ENCODE assay signal across 1 cellular context in genomic region chr2:8447610-8448221, GRCh38.
TF ChIP-seq lines count a peak whose summit lies in the region.

No MANE protein-coding gene starts in this region.

TF ChIP-seq in A549, 52 proteins besides CTCF, POLR2A, EP300 and RAD21 (continued from another document):
- no peak for TF ChIP-seq REST (IDR thresholded peaks at IDR 0.05)
- TF ChIP-seq MAZ (IDR thresholded peaks at IDR 0.05; ENCODE audit: borderline replicate concordance, low read depth, low read length): no peak
- no peak for TF ChIP-seq RFX5 (IDR thresholded peaks at IDR 0.05)
- no peak for TF ChIP-seq RCOR1 (IDR thresholded peaks at IDR 0.05; ENCODE audit: low read depth, low read length)
- TF ChIP-seq CBX8 (IDR thresholded peaks at IDR 0.05): no peak
- TF ChIP-seq POLR2AphosphoS2 (conservative IDR thresholded peaks at IDR 0.05; ENCODE audit: low read length): no peak
- TF ChIP-seq ESRRA (IDR thresholded peaks at IDR 0.05; ENCODE audit: borderline replicate concordance, low read length): no peak
- TF ChIP-seq JUNB (IDR thresholded peaks at IDR 0.05): peak; percentile 64
- TF ChIP-seq KDM1A (IDR thresholded peaks at IDR 0.05; ENCODE audit: low read depth): no peak
- TF ChIP-seq ZC3H11A (IDR thresholded peaks at IDR 0.05): no peak
- TF ChIP-seq CBX2 (IDR thresholded peaks at IDR 0.05; ENCODE audit: borderline replicate concordance, low read depth): no peak
- TF ChIP-seq HMGXB4 (CRISPR knock-in tag; IDR thresholded peaks at IDR 0.05; ENCODE audit: borderline replicate concordance): no peak
- TF ChIP-seq CEBPB (IDR thresholded peaks at IDR 0.05): no peak
- no peak for TF ChIP-seq PHF8 (IDR thresholded peaks at IDR 0.05; ENCODE audit: borderline replicate concordance, low read depth)
- TF ChIP-seq FOXS1 (CRISPR knock-in tag; IDR thresholded peaks at IDR 0.05): peak; percentile 63; the same call in 1 of the 2 replicates
- TF ChIP-seq PBX3 (IDR thresholded peaks at IDR 0.05): no peak
- peak; percentile 42; the same call in 1 of the 2 replicates for TF ChIP-seq NPAS2 (CRISPR knock-in tag; IDR thresholded peaks at IDR 0.05; ENCODE audit: borderline replicate concordance)
- TF ChIP-seq EHF (CRISPR knock-in tag; IDR thresholded peaks at IDR 0.05): peak; percentile 74; the same call in 1 of the 2 replicates
- TF ChIP-seq ZNF302 (CRISPR knock-in tag; IDR thresholded peaks at IDR 0.05): peak; percentile 83
- TF ChIP-seq CHD4 (IDR thresholded peaks at IDR 0.05; ENCODE audit: borderline replicate concordance): no peak
- no peak for TF ChIP-seq RNF2 (IDR thresholded peaks at IDR 0.05; ENCODE audit: borderline replicate concordance, low read depth)
- TF ChIP-seq BHLHE40 (IDR thresholded peaks at IDR 0.05; ENCODE audit: low read depth, low read length): no peak
- TF ChIP-seq MAX (IDR thresholded peaks at IDR 0.05): peak; percentile 70
- TF ChIP-seq SREBF2 (IDR thresholded peaks at IDR 0.05): no peak
- TF ChIP-seq HEYL (CRISPR knock-in tag; IDR thresholded peaks at IDR 0.05): peak; percentile 90
- TF ChIP-seq NR3C1 (IDR thresholded peaks at IDR 0.05): no peak
- no peak; the same call in 1 of the 2 replicates for TF ChIP-seq MYC (IDR thresholded peaks at IDR 0.05; ENCODE audit: borderline replicate concordance, low read length)
- no peak for TF ChIP-seq MAFK (IDR thresholded peaks at IDR 0.05; ENCODE audit: partially characterized antibody)
- TF ChIP-seq HDAC2 (IDR thresholded peaks at IDR 0.05): no peak
- TF ChIP-seq, protein P1, sequence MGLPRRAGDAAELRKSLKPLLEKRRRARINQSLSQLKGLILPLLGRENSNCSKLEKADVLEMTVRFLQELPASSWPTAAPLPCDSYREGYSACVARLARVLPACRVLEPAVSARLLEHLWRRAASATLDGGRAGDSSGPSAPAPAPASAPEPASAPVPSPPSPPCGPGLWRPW (IDR thresholded peaks at IDR 0.05): no peak
- TF ChIP-seq HOXB13 (CRISPR knock-in tag; IDR thresholded peaks at IDR 0.05; ENCODE audit: low read depth): 0 out of 2 replicates have a peak, but pooled peaks have one; percentile 27
- no peak for TF ChIP-seq EHMT2 (IDR thresholded peaks at IDR 0.05; ENCODE audit: low read depth)
- TF ChIP-seq KDM5A (IDR thresholded peaks at IDR 0.05): no peak
- TF ChIP-seq, protein P2, sequence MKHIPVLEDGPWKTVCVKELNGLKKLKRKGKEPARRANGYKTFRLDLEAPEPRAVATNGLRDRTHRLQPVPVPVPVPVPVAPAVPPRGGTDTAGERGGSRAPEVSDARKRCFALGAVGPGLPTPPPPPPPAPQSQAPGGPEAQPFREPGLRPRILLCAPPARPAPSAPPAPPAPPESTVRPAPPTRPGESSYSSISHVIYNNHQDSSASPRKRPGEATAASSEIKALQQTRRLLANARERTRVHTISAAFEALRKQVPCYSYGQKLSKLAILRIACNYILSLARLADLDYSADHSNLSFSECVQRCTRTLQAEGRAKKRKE (CRISPR knock-in tag; IDR thresholded peaks at IDR 0.05; ENCODE audit: low read depth): peak; percentile 98
- no peak for TF ChIP-seq E2F6 (IDR thresholded peaks at IDR 0.05; ENCODE audit: borderline replicate concordance, low read depth)
- TF ChIP-seq TFCP2L1 (CRISPR knock-in tag; IDR thresholded peaks at IDR 0.05): no peak
- no peak for TF ChIP-seq SMC3 (IDR thresholded peaks at IDR 0.05)
- TF ChIP-seq BCL3 (IDR thresholded peaks at IDR 0.05): no peak
- TF ChIP-seq HOXA7 (CRISPR knock-in tag; IDR thresholded peaks at IDR 0.05): no peak
- peak; percentile 83 for TF ChIP-seq HOXB5 (CRISPR knock-in tag; IDR thresholded peaks at IDR 0.05)
